21 cellular contexts compared by ENCODE assay signal in the genomic region with DNA sequence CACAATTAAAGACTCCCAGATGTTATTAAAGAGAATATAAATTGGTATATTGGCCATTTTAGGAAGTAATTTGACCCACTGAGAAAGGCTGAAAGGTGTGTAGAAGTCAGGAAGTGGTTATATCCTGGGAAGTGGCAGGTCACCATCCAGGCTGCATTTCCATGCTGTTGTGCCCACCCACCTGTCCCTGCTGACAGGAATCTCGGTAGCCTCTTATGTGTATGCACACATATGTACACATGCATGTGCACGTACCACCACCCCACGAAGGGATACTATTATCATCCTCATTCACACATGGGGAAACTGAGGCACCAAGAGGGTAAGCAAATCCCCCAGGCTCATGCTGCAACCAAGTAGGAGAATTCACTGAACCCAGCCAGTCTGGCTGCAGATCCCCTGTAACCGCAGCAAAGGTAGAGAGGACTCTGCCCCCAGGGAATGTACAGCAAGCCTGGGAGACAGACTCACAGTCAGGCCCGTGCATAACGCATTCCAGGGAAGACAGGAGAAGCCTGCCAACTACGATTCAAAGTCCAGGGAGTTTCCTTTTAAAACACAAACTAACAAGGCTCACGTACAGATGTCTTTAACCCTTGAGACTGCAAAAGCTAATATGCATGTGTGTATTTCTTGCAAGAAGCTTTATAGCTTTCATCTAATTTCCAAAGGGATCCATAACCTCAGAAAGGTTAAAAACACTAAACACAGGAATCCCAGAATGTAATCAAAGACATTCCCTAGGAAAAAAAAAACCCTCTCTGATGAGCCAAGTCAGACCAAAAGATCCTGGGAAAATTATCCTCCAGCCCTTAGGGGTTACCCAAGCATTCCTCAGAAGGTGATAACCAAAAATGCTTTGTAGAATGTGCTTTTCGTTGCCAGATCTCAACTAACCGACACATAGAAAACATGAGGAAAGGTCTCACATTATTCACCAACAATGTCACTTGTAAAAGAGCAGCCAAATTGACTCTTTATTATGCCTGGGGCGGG.
DNase-seq lines count a peak whose midpoint lies in the region; ATAC-seq, FAIRE-seq and TF ChIP-seq lines count a peak whose summit lies in the region.
"Had no signal": no experiment of that assay in that cellular context is flagged by ENCODE, and none has a peak within 500 bp of the region (broad histone marks: within the 10 kb centered on the region; RNA-seq: fewer than 3 reads in every experiment).

No MANE protein-coding gene starts in this region.

- FAIRE-seq in astrocyte (lab: Jason Lieb, UNC) (no peak), pancreas (lab: Jason Lieb, UNC) (peak; percentile 17)

- H3K27ac ChIP-seq in astrocyte (ENCODE audit: low read depth, low read length) (no peak overlapping the region), pancreas (no peak overlapping the region), sigmoid colon (no peak overlapping the region)
- H3K27ac ChIP-seq: C4-2B, thyroid gland had no signal

- H3K9me3 Mint-ChIP-seq in astrocyte (ENCODE audit: unreplicated experiment), result no peaks in the 10 kb centered on the region
- H3K9me3 Mint-ChIP-seq: activated naive CD4-positive, alpha-beta T cell treated with anti-CD3 and anti-CD28 coated beads, Interleukin-2, amount 10 ng/mL, durations not matched to agents 7 days and 5 days; IgD-negative memory B cell; naive thymus-derived CD8-positive, alpha-beta T cell; stimulated activated memory B cell treated with anti-CD40 and anti-IgM and Interleukin-4, amounts not matched to agents 10 μg/mL and 1 μg/mL and 100 μg/mL, for 72 hours had no signal

- H3K4me3 ChIP-seq in astrocyte (ENCODE audit: insufficient read depth, low read depth, low read length) (no peak overlapping the region), pancreas (no peak overlapping the region), sigmoid colon (no peak overlapping the region)
- H3K4me3 ChIP-seq: thyroid gland had no signal

- DNase-seq in ELF-1 (ENCODE audit: low read depth, low spot score) (peak; percentile 83), astrocyte (ENCODE audit: low read depth) (peak; percentile 44), left colon (peak; percentile 60 to 82), pancreas (peak in 2 of 6 donors; percentile 34 to 41), HCEC 1CT (no peak), sigmoid colon (no peak)
- DNase-seq: activated CD4-positive, alpha-beta T cell treated with anti-CD3 and anti-CD28 coated beads, Interleukin-2, amount 50 U/mL, for 1 hour; activated naive CD4-positive, alpha-beta T cell treated with anti-CD3 and anti-CD28 coated beads, Interleukin-2, amount 10 ng/mL, durations not matched to agents 7 days and 5 days; activated T-cell treated with anti-CD3 and anti-CD28 coated beads for 4 hours; aorta; cortex of kidney; naive thymus-derived CD8-positive, alpha-beta T cell; NCI-H1694; NCI-H446 treated with DMSO at 0.1 percent for 48 hours; SW 1271; thyroid gland had no signal

- peak overlapping the region; percentile 2 for H3K4me2 ChIP-seq in astrocyte (ENCODE audit: low read length)

- H3K9me3 ChIP-seq in astrocyte (ENCODE audit: insufficient read depth, low read depth, low read length), result no peaks in the 10 kb centered on the region
- no peaks in the 10 kb centered on the region for H3K9me3 ChIP-seq in pancreas
- H3K9me3 ChIP-seq in sigmoid colon, result no peaks in the 10 kb centered on the region
- H3K9me3 ChIP-seq: thyroid gland had no signal

- H3K4me1 ChIP-seq in astrocyte (ENCODE audit: insufficient read depth, low read length) (no peaks in the 10 kb centered on the region), pancreas (peaks cover 23 to 29% (median 28%) of the 10 kb centered on the region in 3 donors), sigmoid colon (peaks cover 0 to 29% (median 24%) of the 10 kb centered on the region in 4 donors)

- TF ChIP-seq EP300 in sigmoid colon (IDR thresholded peaks at IDR 0.05), result no peak

- no peaks in the 10 kb centered on the region for H3K36me3 Mint-ChIP-seq in astrocyte (ENCODE audit: low read depth, unreplicated experiment)
- H3K36me3 Mint-ChIP-seq: activated naive CD4-positive, alpha-beta T cell treated with anti-CD3 and anti-CD28 coated beads, Interleukin-2, amount 10 ng/mL, durations not matched to agents 7 days and 5 days; IgD-negative memory B cell; stimulated activated memory B cell treated with anti-CD40 and anti-IgM and Interleukin-4, amounts not matched to agents 10 μg/mL and 1 μg/mL and 100 μg/mL, for 72 hours had no signal

- no peaks in the 10 kb centered on the region for H3K79me2 ChIP-seq in astrocyte (ENCODE audit: insufficient read depth, low read length)

- peaks cover 27% of the 10 kb centered on the region for H3K27me3 Mint-ChIP-seq in astrocyte (ENCODE audit: low read depth, unreplicated experiment)
- H3K27me3 Mint-ChIP-seq: activated naive CD4-positive, alpha-beta T cell treated with anti-CD3 and anti-CD28 coated beads, Interleukin-2, amount 10 ng/mL, durations not matched to agents 7 days and 5 days; IgD-negative memory B cell; stimulated activated memory B cell treated with anti-CD40 and anti-IgM and Interleukin-4, amounts not matched to agents 10 μg/mL and 1 μg/mL and 100 μg/mL, for 72 hours had no signal

- no peak overlapping the region for H3K9ac ChIP-seq in astrocyte (ENCODE audit: low read length)

- no peaks in the 10 kb centered on the region for H4K20me1 ChIP-seq in astrocyte (ENCODE audit: insufficient read depth, low read length)

- ATAC-seq in left colon, result peak; percentile 98
- ATAC-seq in pancreas, result peak in 3 of 4 donors; percentile 58 to 77 (median 69)
- ATAC-seq in GM21390 (IDR thresholded peaks at IDR 0.05; ENCODE audit: unreplicated experiment), result no peak
- ATAC-seq in HG02763 (IDR thresholded peaks at IDR 0.05; ENCODE audit: unreplicated experiment), result no peak
- ATAC-seq: naive thymus-derived CD8-positive, alpha-beta T cell; stimulated activated memory B cell treated with anti-CD40 and anti-IgM and Interleukin-4, amounts not matched to agents 10 μg/mL and 1 μg/mL and 100 μg/mL, for 72 hours had no signal

- intact Hi-C loops in left colon (cut with DNase I, micrococcal nuclease), result no loop called here
- intact Hi-C loops in pancreas (cut with DNase I), result no loop called here
- intact Hi-C loops in sigmoid colon (cut with DNase I), result no loop called here

- peaks cover 6% of the 10 kb centered on the region for H3K4me1 Mint-ChIP-seq in astrocyte (ENCODE audit: low read depth, unreplicated experiment)
- H3K4me1 Mint-ChIP-seq: activated naive CD4-positive, alpha-beta T cell treated with anti-CD3 and anti-CD28 coated beads, Interleukin-2, amount 10 ng/mL, durations not matched to agents 7 days and 5 days; IgD-negative memory B cell; stimulated activated memory B cell treated with anti-CD40 and anti-IgM and Interleukin-4, amounts not matched to agents 10 μg/mL and 1 μg/mL and 100 μg/mL, for 72 hours had no signal

- TF ChIP-seq POLR2A in sigmoid colon (IDR thresholded peaks at IDR 0.05), result no peak

- no peak overlapping the region for H3K4me3 Mint-ChIP-seq in astrocyte (ENCODE audit: unreplicated experiment)
- H3K4me3 Mint-ChIP-seq: activated naive CD4-positive, alpha-beta T cell treated with anti-CD3 and anti-CD28 coated beads, Interleukin-2, amount 10 ng/mL, durations not matched to agents 7 days and 5 days; IgD-negative memory B cell; naive thymus-derived CD8-positive, alpha-beta T cell; stimulated activated memory B cell treated with anti-CD40 and anti-IgM and Interleukin-4, amounts not matched to agents 10 μg/mL and 1 μg/mL and 100 μg/mL, for 72 hours had no signal

- 21 to 22% methylated on average over 11 of the region's 11 CpGs for WGBS in pancreas, 2 donors
- WGBS in sigmoid colon, 2 donors, result 10 to 48% methylated on average over 11 of the region's 11 CpGs

- no peak overlapping the region for H3K27ac Mint-ChIP-seq in astrocyte (ENCODE audit: unreplicated experiment)
- H3K27ac Mint-ChIP-seq: activated naive CD4-positive, alpha-beta T cell treated with anti-CD3 and anti-CD28 coated beads, Interleukin-2, amount 10 ng/mL, durations not matched to agents 7 days and 5 days; IgD-negative memory B cell; naive thymus-derived CD8-positive, alpha-beta T cell; stimulated activated memory B cell treated with anti-CD40 and anti-IgM and Interleukin-4, amounts not matched to agents 10 μg/mL and 1 μg/mL and 100 μg/mL, for 72 hours had no signal

- H3K27me3 ChIP-seq in astrocyte (ENCODE audit: insufficient read depth, low read length) (peaks cover 6% of the 10 kb centered on the region), pancreas (no peaks in the 10 kb centered on the region), sigmoid colon (no peaks in the 10 kb centered on the region)
- H3K27me3 ChIP-seq: thyroid gland had no signal

- H3K36me3 ChIP-seq in astrocyte (ENCODE audit: insufficient read depth, low read length) (no peaks in the 10 kb centered on the region), pancreas (no peaks in the 10 kb centered on the region), sigmoid colon (no peaks in the 10 kb centered on the region)
- H3K36me3 ChIP-seq: thyroid gland had no signal

- no peak for TF ChIP-seq CTCF in astrocyte (IDR thresholded peaks at IDR 0.05; ENCODE audit: insufficient read depth, low read depth, low read length)
- TF ChIP-seq CTCF in pancreas (IDR thresholded peaks at IDR 0.05), result no peak
- TF ChIP-seq CTCF in sigmoid colon (IDR thresholded peaks at IDR 0.05), result no peak

- H2AFZ ChIP-seq in astrocyte (ENCODE audit: low read depth, low read length), result no peak overlapping the region

Comparison
In these comparisons a context has a peak if more than half of its experiments do, and no peak if none do; other contexts are left out.
1. DNase-seq: peak in ELF-1 (single experiment), astrocyte (single experiment) and left colon (2 of 2); none in HCEC 1CT (single experiment) and sigmoid colon (single experiment).
2. ATAC-seq: peak in left colon (single experiment) and pancreas (3 of 4); none in GM21390 (single experiment) and HG02763 (single experiment).